Comparison of ENCODE assay signal across 8 cellular contexts in genomic region chr7:37920305-37920618, GRCh38. TPM values are rescaled to one million over a fixed set of nuclear protein-coding genes. Genes with fewer than 3 reads are reported as not detected.
DNase-seq lines count a peak whose midpoint lies in the region; ATAC-seq, FAIRE-seq and TF ChIP-seq lines count a peak whose summit lies in the region.

No MANE protein-coding gene starts in this region.

- no peak for FAIRE-seq in small intestine (lab: Jason Lieb, UNC)

- peak; percentile 8 for TF ChIP-seq CTCF in GM13977 (IDR thresholded peaks at IDR 0.05; ENCODE audit: extremely low read depth, insufficient read depth, missing control alignments)

- H3K27me3 ChIP-seq in iPS-15b (ENCODE audit: control insufficient read depth, insufficient read depth, low read length): peaks cover 57% of the 10 kb centered on the region
- H3K27me3 ChIP-seq in small intestine (ENCODE audit: control insufficient read depth in 2 of 2, insufficient read depth in 2 of 2, low read length in 2 of 2): peaks cover 0 to 4% of the 10 kb centered on the region in 2 donors

- H3K4me3 Mint-ChIP-seq in activated CD4-positive, alpha-beta memory T cell treated with anti-CD3 and anti-CD28 coated beads for 36 hours: peak overlapping the region; percentile 60

- H3K27ac ChIP-seq in small intestine (ENCODE audit: low read depth in 1 of 2, low read length in 1 of 2): peak overlapping the region; percentile 88 to 99

- peaks cover 2% of the 10 kb centered on the region for H3K9me3 Mint-ChIP-seq in activated CD4-positive, alpha-beta memory T cell treated with anti-CD3 and anti-CD28 coated beads for 36 hours

- CTCF ChIA-PET in activated CD4-positive, alpha-beta memory T cell treated with anti-CD3 and anti-CD28 coated beads for 36 hours (lab: Charles Lee): interaction anchor here (1.0 to 5.9 kb wide), 3 partner anchors 11 to 295 kb away, joined by 4 to 31 read pairs (median 6); no protein-coding TSS in a partner anchor

- WGBS in small intestine, 3 donors: 23 to 37% (median 26%) methylated on average over 7 of the region's 7 CpGs

- H3K9me3 ChIP-seq in iPS-15b (ENCODE audit: control insufficient read depth, insufficient read depth, low read length) (no peaks in the 10 kb centered on the region), small intestine (ENCODE audit: control insufficient read depth, low read depth) (no peaks in the 10 kb centered on the region)

- DNase-seq in GM13977 (ENCODE audit: low spot score) (no peak), small intestine (no peak), CD1c-positive myeloid dendritic cell (ENCODE audit: extremely low spot score) (no peak), NOMO-1 treated with DMSO at 0.1 percent for 48 hours (lab: John Stamatoyannopoulos, UW; ENCODE audit: unreplicated experiment) (no peak), NCI-H1436 (lab: John Stamatoyannopoulos, UW) (no peak)
- DNase-seq in activated CD4-positive, alpha-beta memory T cell treated with anti-CD3 and anti-CD28 coated beads for 36 hours: no peak

- H3K4me3 ChIP-seq in iPS-15b (ENCODE audit: low read depth, low read length): peak overlapping the region; percentile 77
- H3K4me3 ChIP-seq in small intestine (ENCODE audit: low read depth in 1 of 2, low read length in 2 of 2): peak overlapping the region in 1 of 2 donors; percentile 88

- POLR2A ChIA-PET in activated CD4-positive, alpha-beta memory T cell treated with anti-CD3 and anti-CD28 coated beads for 36 hours (lab: Charles Lee): no interaction called here

- no peak overlapping the region for H3K27ac Mint-ChIP-seq in activated CD4-positive, alpha-beta memory T cell treated with anti-CD3 and anti-CD28 coated beads for 36 hours

- no peaks in the 10 kb centered on the region for H3K4me1 ChIP-seq in iPS-15b (ENCODE audit: control insufficient read depth, insufficient read depth, low read length)
- H3K4me1 ChIP-seq in small intestine (ENCODE audit: control insufficient read depth in 2 of 2, insufficient read depth in 1 of 2, low read depth in 1 of 2, low read length in 1 of 2): peaks cover 0 to 3% of the 10 kb centered on the region in 2 donors

- in situ Hi-C loops in GM13977 (cut with MboI; ENCODE audit: low pct_unique_long_range_greater_than_20kb, low sequenced_read_pairs, unreplicated experiment): no loop called here

- no peak overlapping the region for H3K9ac ChIP-seq in iPS-15b (ENCODE audit: low read depth, low read length)

- no peak for ATAC-seq in HG03045 (IDR thresholded peaks at IDR 0.05; ENCODE audit: unreplicated experiment)

- H3K36me3 Mint-ChIP-seq in activated CD4-positive, alpha-beta memory T cell treated with anti-CD3 and anti-CD28 coated beads for 36 hours: no peaks in the 10 kb centered on the region

- intact Hi-C loops in activated CD4-positive, alpha-beta memory T cell treated with anti-CD3 and anti-CD28 coated beads for 36 hours (cut with micrococcal nuclease): no loop called here

- peaks cover 12% of the 10 kb centered on the region for H3K4me1 Mint-ChIP-seq in activated CD4-positive, alpha-beta memory T cell treated with anti-CD3 and anti-CD28 coated beads for 36 hours (ENCODE audit: low read depth)

- H3K27me3 Mint-ChIP-seq in activated CD4-positive, alpha-beta memory T cell treated with anti-CD3 and anti-CD28 coated beads for 36 hours: peaks cover 53% of the 10 kb centered on the region

- H3K36me3 ChIP-seq in iPS-15b (ENCODE audit: control insufficient read depth, insufficient read depth, low read length) (no peaks in the 10 kb centered on the region), small intestine (ENCODE audit: control insufficient read depth in 2 of 2, insufficient read depth in 2 of 2, low read length in 2 of 2) (no peaks in the 10 kb centered on the region)

RNA-seq across cellular contexts. Expression of gene EPDR1, which starts 0.2 kb away (rescaled TPM):
- total RNA-seq in activated CD4-positive, alpha-beta memory T cell treated with anti-CD3 and anti-CD28 coated beads for 36 hours: under 1 TPM; 0.51 to 0.69 TPM
- 10 to 100 TPM in 2 of 3 donors, 1 to 10 TPM in 1; 8.5 to 20.3 (median 13.6) TPM for polyA plus RNA-seq in small intestine

RNA-seq across cellular contexts. Expression of gene SFRP4, which starts 3.6 kb away (rescaled TPM):
- total RNA-seq in activated CD4-positive, alpha-beta memory T cell treated with anti-CD3 and anti-CD28 coated beads for 36 hours: not detected
- under 1 TPM in 1 of 3 donors, not detected in 2; 0.36 TPM for polyA plus RNA-seq in small intestine
